8 cellular contexts compared by ENCODE assay signal in the genomic region with DNA sequence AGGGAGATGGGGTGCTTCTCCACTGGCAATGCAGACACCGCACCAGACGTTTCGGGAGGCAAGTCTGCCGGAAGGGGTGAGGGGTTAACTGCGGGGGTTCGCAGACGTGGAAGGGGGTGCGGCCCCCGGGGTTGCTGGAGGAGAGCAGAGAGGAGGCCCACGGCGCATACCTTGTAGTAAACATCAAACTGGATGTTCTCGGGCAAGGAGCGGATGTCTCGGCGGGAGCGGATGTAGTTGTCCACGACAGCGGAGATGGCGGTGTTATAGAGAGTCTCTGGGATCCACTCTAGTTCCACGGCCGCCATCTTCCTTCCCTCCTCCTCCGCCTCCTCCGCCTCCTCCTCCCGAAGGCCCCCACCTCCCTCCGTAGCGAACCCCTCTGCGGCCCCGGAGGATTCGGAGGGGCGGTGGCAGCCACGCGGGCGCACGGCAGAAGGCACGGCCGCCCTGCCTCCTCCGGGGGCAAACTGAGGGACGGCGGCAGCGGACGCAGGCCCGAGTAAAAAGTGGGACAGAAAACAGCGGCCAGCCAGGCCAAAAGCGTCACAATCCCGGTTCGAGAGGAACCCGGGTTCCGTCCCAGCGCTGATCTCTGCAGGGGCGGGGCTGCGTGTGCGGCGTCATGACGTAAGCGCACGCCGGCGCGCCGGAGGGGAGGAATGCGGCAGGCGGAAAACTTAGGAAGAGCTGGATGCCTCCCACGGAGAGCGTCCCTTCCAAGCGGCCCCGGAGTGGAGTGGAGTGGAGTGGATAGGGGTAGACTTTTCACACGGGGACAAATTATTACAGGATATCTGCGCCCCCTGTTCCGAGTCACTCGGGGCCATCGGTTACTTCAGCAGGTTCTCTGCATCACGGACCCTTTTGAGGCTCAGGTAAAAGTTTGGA. TPM values are rescaled to one million over a fixed set of nuclear protein-coding genes. Genes with fewer than 3 reads are reported as not detected.
DNase-seq lines count a peak whose midpoint lies in the region; ATAC-seq and TF ChIP-seq lines count a peak whose summit lies in the region.

Gene APPBP2, minus strand, starts transcription at position 619 of the 891 bp plus-strand sequence. Its CDS starts 311 bp downstream, at position 308.

- peak within 1 kb of the TSS; percentile 96 for H3K9ac ChIP-seq in adipocyte (ENCODE audit: low read length)

- H3K4me3 ChIP-seq in GM12864 (ENCODE audit: low read depth, low read length): peak within 1 kb of the TSS; percentile 79
- peak within 1 kb of the TSS; percentile 95 for H3K4me3 ChIP-seq in adipocyte (ENCODE audit: low read length)
- peak within 1 kb of the TSS; percentile 83 for H3K4me3 ChIP-seq in cardiac muscle cell
- H3K4me3 ChIP-seq in transverse colon: peak within 1 kb of the TSS; percentile 75 to 99 (median 82)

- WGBS in transverse colon (ENCODE audit: low coverage in 1 of 2), 2 donors: 0% methylated on average over 9 to 70 of the region's 72 CpGs

- no peaks in the 10 kb centered on the region for H3K9me3 ChIP-seq in adipocyte (ENCODE audit: control insufficient read depth, low read length)
- no peaks in the 10 kb centered on the region for H3K9me3 ChIP-seq in cardiac muscle cell (ENCODE audit: low read depth)
- H3K9me3 ChIP-seq in transverse colon: no peaks in the 10 kb centered on the region

- peaks cover 19% of the 10 kb centered on the region for H3K4me1 ChIP-seq in adipocyte (ENCODE audit: control insufficient read depth, insufficient read depth, low read length)
- peaks cover 10% of the 10 kb centered on the region for H3K4me1 ChIP-seq in cardiac muscle cell (ENCODE audit: low read depth)
- peaks cover 12 to 31% (median 19%) of the 10 kb centered on the region in 4 donors for H3K4me1 ChIP-seq in transverse colon

- no peak for TF ChIP-seq EP300 in transverse colon (IDR thresholded peaks at IDR 0.05; ENCODE audit: low read depth)

- intact Hi-C loops in transverse colon (cut with DNase I; ENCODE audit: low total_unique reads): loop anchor here (2.0 to 10.0 kb wide), 2 partner anchors 75 to 889 kb away; partner anchors contain the start of gene PPM1D

- in situ Hi-C loops in transverse colon (cut with MboI; ENCODE audit: low pct_ligation_motif_present in 1 of 4, low pct_unique_long_range_greater_than_20kb in 1 of 4, low sequenced_read_pairs in 3 of 4): no loop called here

- DNase-seq in GM12864 (ENCODE audit: low read depth) (no peak), NCI-H1105 (lab: John Stamatoyannopoulos, UW) (peak; percentile 66), T follicular helper cell (ENCODE audit: low read depth) (peak; percentile 60), adipocyte (ENCODE audit: low read depth) (peak; percentile 97), cardiac muscle cell (ENCODE audit: low read depth in 1 of 2, low spot score in 1 of 2) (peak; percentile 91 to 94), pons (ENCODE audit: low spot score) (peak; percentile 90), transverse colon (peak; percentile 88)

- TF ChIP-seq CTCF in GM12864 (IDR thresholded peaks at IDR 0.05; ENCODE audit: low read depth, low read length, missing control alignments) (no peak), cardiac muscle cell (IDR thresholded peaks at IDR 0.05; ENCODE audit: low read depth, low read length) (no peak), transverse colon (IDR thresholded peaks at IDR 0.05) (peak in 1 of 5 experiments; percentile 15)

- peaks cover 1% of the 10 kb centered on the region for H3K36me3 ChIP-seq in adipocyte (ENCODE audit: control insufficient read depth, insufficient read depth, low read length, severe bottlenecking)
- H3K36me3 ChIP-seq in cardiac muscle cell: no peaks in the 10 kb centered on the region
- H3K36me3 ChIP-seq in transverse colon: no peaks in the 10 kb centered on the region

- no peaks in the 10 kb centered on the region for H3K27me3 ChIP-seq in adipocyte (replicated peaks; ENCODE audit: control insufficient read depth, insufficient read depth, low read length)
- H3K27me3 ChIP-seq in cardiac muscle cell: no peaks in the 10 kb centered on the region
- H3K27me3 ChIP-seq in transverse colon: no peaks in the 10 kb centered on the region

- peak within 1 kb of the TSS; percentile 99 for H3K27ac ChIP-seq in cardiac muscle cell
- H3K27ac ChIP-seq in transverse colon: peak within 1 kb of the TSS; percentile 97 to 100 (median 98)

- peak; percentile 89 for TF ChIP-seq POLR2A in transverse colon (IDR thresholded peaks at IDR 0.05)

- peak; percentile 89 for ATAC-seq in HG02623 (IDR thresholded peaks at IDR 0.05; ENCODE audit: unreplicated experiment)

RNA-seq across cellular contexts. Expression of gene APPBP2, which starts in this region (rescaled TPM):
- total RNA-seq in cardiac muscle cell (22.5 and 22.9 TPM in 2 replicates), transverse colon (10 to 100 TPM; 10.1 to 24.8 (median 18.4) TPM)
- polyA plus RNA-seq in cardiac muscle cell: 30.9 and 40.1 TPM in 2 replicates
